Comparison of ENCODE assay signal across 14 cellular contexts in genomic region chr6:30635834-30636233, GRCh38. TPM values are rescaled to one million over a fixed set of nuclear protein-coding genes. Genes with fewer than 3 reads are reported as not detected.
DNase-seq lines count a peak whose midpoint lies in the region; ATAC-seq and TF ChIP-seq lines count a peak whose summit lies in the region.
"Had no signal": no experiment of that assay in that cellular context is flagged by ENCODE, and none has a peak within 500 bp of the region (broad histone marks: within the 10 kb centered on the region; RNA-seq: fewer than 3 reads in every experiment).

No MANE protein-coding gene starts in this region.

- H3K27ac ChIP-seq in smooth muscle cell (ENCODE audit: low read depth): no peak overlapping the region
- H3K27ac ChIP-seq in naive thymus-derived CD4-positive, alpha-beta T cell (ENCODE audit: low read depth, low read length): no peak overlapping the region
- H3K27ac ChIP-seq: 22Rv1 had no signal

- WGBS in smooth muscle cell (ENCODE audit: low lambda C conversion rate): 100% methylated on average over 3 of the region's 3 CpGs

- H3K9ac ChIP-seq in smooth muscle cell (ENCODE audit: low read depth): no peak overlapping the region

- H3K9me3 ChIP-seq in smooth muscle cell (replicated peaks; ENCODE audit: low read depth): no peaks in the 10 kb centered on the region
- H3K9me3 ChIP-seq in naive thymus-derived CD4-positive, alpha-beta T cell (ENCODE audit: control insufficient read depth in 2 of 3, low read length in 3 of 3): no peaks in the 10 kb centered on the region
- H3K9me3 ChIP-seq: Caco-2, HAP-1 had no signal

- intact Hi-C loops in naive thymus-derived CD4-positive, alpha-beta T cell (cut with micrococcal nuclease): no loop called here

- no peaks in the 10 kb centered on the region for H3F3A ChIP-seq in smooth muscle cell (ENCODE audit: low read depth)

- peaks cover 35% of the 10 kb centered on the region for H3K36me3 Mint-ChIP-seq in endothelial cell (ENCODE audit: low read depth, unreplicated experiment)
- H3K36me3 Mint-ChIP-seq in naive thymus-derived CD4-positive, alpha-beta T cell: peaks cover 0 to 28% (median 21%) of the 10 kb centered on the region in 5 donors

- peak overlapping the region; percentile 7 for H3K27ac Mint-ChIP-seq in endothelial cell (ENCODE audit: unreplicated experiment)
- no peak overlapping the region for H3K27ac Mint-ChIP-seq in naive thymus-derived CD4-positive, alpha-beta T cell
- H3K27ac Mint-ChIP-seq: CD8-positive, alpha-beta memory T cell; HFFc6 had no signal

- no peaks in the 10 kb centered on the region for H4K20me1 ChIP-seq in smooth muscle cell (ENCODE audit: low read depth)

- H3K79me2 ChIP-seq in smooth muscle cell (ENCODE audit: low read depth): no peaks in the 10 kb centered on the region

- H2AFZ ChIP-seq in smooth muscle cell (ENCODE audit: low read depth): no peak overlapping the region

- peaks cover 3% of the 10 kb centered on the region for H3K36me3 ChIP-seq in smooth muscle cell (ENCODE audit: low read depth)
- H3K36me3 ChIP-seq in naive thymus-derived CD4-positive, alpha-beta T cell (ENCODE audit: control insufficient read depth in 2 of 3, insufficient read depth in 3 of 3, low read length in 3 of 3): peaks cover 0 to 10% (median 0%) of the 10 kb centered on the region in 3 experiments

- no peaks in the 10 kb centered on the region for H3K4me1 ChIP-seq in smooth muscle cell (ENCODE audit: low read depth)
- H3K4me1 ChIP-seq in naive thymus-derived CD4-positive, alpha-beta T cell (ENCODE audit: control insufficient read depth in 2 of 2, insufficient read depth in 2 of 2, low read length in 2 of 2): peaks cover 0 to 2% of the 10 kb centered on the region in 2 donors
- H3K4me1 ChIP-seq: Caco-2, HAP-1 had no signal

- POLR2A ChIA-PET in naive thymus-derived CD4-positive, alpha-beta T cell (lab: Charles Lee): interaction anchor here (0.5 to 1.3 kb wide), 2 partner anchors 21 to 23 kb away, joined by 3 to 4 read pairs; no protein-coding TSS in a partner anchor

- peaks cover 10% of the 10 kb centered on the region for H3K4me1 Mint-ChIP-seq in endothelial cell (ENCODE audit: unreplicated experiment)
- H3K4me1 Mint-ChIP-seq in naive thymus-derived CD4-positive, alpha-beta T cell: peaks cover 1 to 14% (median 7%) of the 10 kb centered on the region in 7 donors

- no peak for TF ChIP-seq CTCF in endothelial cell (IDR thresholded peaks at IDR 0.05; ENCODE audit: unreplicated experiment)
- no peak for TF ChIP-seq CTCF in smooth muscle cell (IDR thresholded peaks at IDR 0.05; ENCODE audit: borderline replicate concordance, insufficient read depth, poor library complexity, severe bottlenecking)

- H3K27me3 Mint-ChIP-seq in endothelial cell (ENCODE audit: unreplicated experiment): peaks cover 5% of the 10 kb centered on the region
- no peaks in the 10 kb centered on the region for H3K27me3 Mint-ChIP-seq in naive thymus-derived CD4-positive, alpha-beta T cell
- H3K27me3 Mint-ChIP-seq: CD8-positive, alpha-beta memory T cell had no signal

- H3K9me3 Mint-ChIP-seq in endothelial cell (ENCODE audit: unreplicated experiment): no peaks in the 10 kb centered on the region
- H3K9me3 Mint-ChIP-seq in naive thymus-derived CD4-positive, alpha-beta T cell: peaks cover 0 to 1% (median 0%) of the 10 kb centered on the region in 11 donors
- H3K9me3 Mint-ChIP-seq: CD14-positive monocyte; CD8-positive, alpha-beta memory T cell; HFFc6 had no signal

- DNase-seq in NCI-H82 (lab: John Stamatoyannopoulos, UW): peak; percentile 66
- no peak for DNase-seq in NCI-H82 treated with DMSO at 0.1 percent for 48 hours (lab: John Stamatoyannopoulos, UW; ENCODE audit: unreplicated experiment)
- no peak for DNase-seq in endothelial cell (ENCODE audit: low spot score)
- no peak for DNase-seq in smooth muscle cell (lab: John Stamatoyannopoulos, UW; ENCODE audit: unreplicated experiment)
- DNase-seq in naive thymus-derived CD4-positive, alpha-beta T cell: no peak
- DNase-seq: Caco-2; CD8-positive, alpha-beta memory T cell; DMS53; GF-D8; HFFc6 had no signal

- CTCF ChIA-PET in naive thymus-derived CD4-positive, alpha-beta T cell (lab: Charles Lee): interaction anchor here (0.6 kb wide), 1 partner anchor 1020 kb away, joined by 3 read pairs; the partner anchor contains the start of gene APOM

- no peak overlapping the region for H3K4me3 ChIP-seq in smooth muscle cell
- no peak overlapping the region for H3K4me3 ChIP-seq in naive thymus-derived CD4-positive, alpha-beta T cell (ENCODE audit: low read length)
- H3K4me3 ChIP-seq: HAP-1 had no signal

- H3K4me2 ChIP-seq in smooth muscle cell: no peak overlapping the region

- no peak for ATAC-seq in naive thymus-derived CD4-positive, alpha-beta T cell
- no peak for ATAC-seq in GM21515 (IDR thresholded peaks at IDR 0.05; ENCODE audit: unreplicated experiment)

- H3K4me3 Mint-ChIP-seq in endothelial cell (ENCODE audit: unreplicated experiment): peak overlapping the region; percentile 6
- H3K4me3 Mint-ChIP-seq in naive thymus-derived CD4-positive, alpha-beta T cell: no peak overlapping the region
- H3K4me3 Mint-ChIP-seq: CD14-positive monocyte; CD8-positive, alpha-beta memory T cell; HFFc6 had no signal

- no peaks in the 10 kb centered on the region for H3K27me3 ChIP-seq in smooth muscle cell (ENCODE audit: low read depth)
- no peaks in the 10 kb centered on the region for H3K27me3 ChIP-seq in naive thymus-derived CD4-positive, alpha-beta T cell (ENCODE audit: control insufficient read depth in 2 of 2, insufficient read depth in 2 of 2, low read length in 2 of 2)

RNA-seq across cellular contexts. Expression of gene ATAT1, which starts 9.2 kb away (rescaled TPM):
- total RNA-seq in endothelial cell (ENCODE audit: unreplicated experiment) (30.3 TPM), smooth muscle cell (8.5 and 9.4 TPM in 2 replicates)
- polyA plus RNA-seq in smooth muscle cell: 16.5 and 18.8 TPM in 2 replicates
- total RNA-seq in naive thymus-derived CD4-positive, alpha-beta T cell: 10 to 100 TPM in 2 of 5 experiments, 1 to 10 TPM in 3; 7.0 to 12.0 (median 9.5) TPM
- polyA plus RNA-seq in naive thymus-derived CD4-positive, alpha-beta T cell: 1 to 10 TPM; 1.3 to 1.9 TPM

RNA-seq across cellular contexts. Expression of gene C6orf136, which starts 11.1 kb away (rescaled TPM):
- 15.1 TPM for total RNA-seq in endothelial cell (ENCODE audit: unreplicated experiment)
- 1.8 and 4.3 TPM in 2 replicates for total RNA-seq in smooth muscle cell
- 5.3 and 8.8 TPM in 2 replicates for polyA plus RNA-seq in smooth muscle cell
- total RNA-seq in naive thymus-derived CD4-positive, alpha-beta T cell: 10 to 100 TPM; 23.7 to 38.0 (median 32.1) TPM
- polyA plus RNA-seq in naive thymus-derived CD4-positive, alpha-beta T cell: 10 to 100 TPM; 12.3 to 22.5 TPM

RNA-seq across cellular contexts. Expression of gene MRPS18B, which starts 18.2 kb away (rescaled TPM):
- 39.8 TPM for total RNA-seq in endothelial cell (ENCODE audit: unreplicated experiment)
- 38.7 and 53.2 TPM in 2 replicates for total RNA-seq in smooth muscle cell
- 70.0 and 88.6 TPM in 2 replicates for polyA plus RNA-seq in smooth muscle cell
- total RNA-seq in naive thymus-derived CD4-positive, alpha-beta T cell: 10 to 100 TPM; 20.4 to 51.2 (median 47.7) TPM
- polyA plus RNA-seq in naive thymus-derived CD4-positive, alpha-beta T cell: 100 to 1,000 TPM; 145 to 169 TPM

RNA-seq across cellular contexts. Expression of gene PPP1R10, which starts 18.8 kb away (rescaled TPM):
- total RNA-seq in endothelial cell (ENCODE audit: unreplicated experiment) (75.8 TPM), smooth muscle cell (42.1 and 65.1 TPM in 2 replicates)
- polyA plus RNA-seq in smooth muscle cell: 36.1 and 50.2 TPM in 2 replicates
- 100 to 1,000 TPM; 108 to 286 (median 146) TPM for total RNA-seq in naive thymus-derived CD4-positive, alpha-beta T cell
- 10 to 100 TPM; 21.6 to 23.6 TPM for polyA plus RNA-seq in naive thymus-derived CD4-positive, alpha-beta T cell

RNA-seq across cellular contexts. Expression of gene DHX16, which starts 37.0 kb away (rescaled TPM):
- 38.5 TPM for total RNA-seq in endothelial cell (ENCODE audit: unreplicated experiment)
- total RNA-seq in smooth muscle cell: 12.4 and 16.0 TPM in 2 replicates
- 23.5 and 29.0 TPM in 2 replicates for polyA plus RNA-seq in smooth muscle cell
- 10 to 100 TPM; 25.9 to 51.5 (median 46.7) TPM for total RNA-seq in naive thymus-derived CD4-positive, alpha-beta T cell
- polyA plus RNA-seq in naive thymus-derived CD4-positive, alpha-beta T cell: 10 to 100 TPM; 14.9 to 38.3 TPM
